Comparison of ENCODE assay signal across 7 cellular contexts in the genomic region with DNA sequence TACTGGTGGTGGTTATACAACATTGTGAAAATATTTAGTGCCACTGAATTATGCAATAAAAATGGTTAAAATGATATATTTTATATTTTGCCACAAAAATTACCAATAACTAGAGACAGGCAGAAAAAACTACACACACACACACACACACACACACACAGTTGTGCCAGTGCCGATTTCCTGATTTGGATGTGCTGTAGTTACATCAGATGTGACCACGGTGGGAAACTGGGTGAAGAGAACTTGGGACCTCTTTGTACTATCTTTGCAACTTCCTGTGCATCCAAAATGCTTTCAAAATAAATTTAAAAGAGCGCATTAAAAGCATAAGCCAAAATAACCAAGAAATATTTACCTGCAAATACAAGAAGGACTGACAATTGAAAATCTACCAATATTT.
"Had no signal": no experiment of that assay in that cellular context is flagged by ENCODE, and none has a peak within 500 bp of the region (broad histone marks: within the 10 kb centered on the region; RNA-seq: fewer than 3 reads in every experiment).

No MANE protein-coding gene starts in this region.

- DNase-seq: GDM1, GF-D8 had no signal

- H3K4me3 ChIP-seq: GM12878 had no signal

- ATAC-seq: GM12878 had no signal

- FAIRE-seq: GM12878, GM12891, GM12892, GM18507, GM19239 had no signal
